In the genomic region with DNA sequence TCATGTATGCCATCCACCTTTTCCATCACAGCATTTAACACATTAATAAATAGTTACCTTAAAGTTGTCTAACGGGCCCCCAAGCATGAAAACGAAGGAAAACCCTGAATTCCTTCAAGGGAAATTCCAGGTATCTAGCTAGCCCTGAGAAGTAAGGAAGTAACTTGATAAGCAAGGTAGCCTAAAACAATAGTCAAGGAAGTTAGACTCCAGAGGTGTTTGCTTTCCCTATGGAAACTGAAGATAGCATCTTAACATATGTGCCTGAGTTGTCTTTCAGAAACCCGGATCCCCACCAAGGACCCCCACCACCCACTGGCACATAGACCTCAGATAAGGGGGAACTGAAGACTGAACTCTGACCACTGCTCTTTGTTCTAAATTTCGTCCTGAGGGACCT, we compare ENCODE assay signal across 34 cellular contexts.
"Had no signal": no experiment of that assay in that cellular context is flagged by ENCODE, and none has a peak within 500 bp of the region (broad histone marks: within the 10 kb centered on the region; RNA-seq: fewer than 3 reads in every experiment).

No MANE protein-coding gene starts in this region.

- H3K27ac ChIP-seq: adrenal gland, body of pancreas, brain microvascular endothelial cell, breast epithelium, VCaP had no signal

- H3K9me3 ChIP-seq: adrenal gland, body of pancreas, breast epithelium had no signal

- DNase-seq: activated CD4-positive, alpha-beta memory T cell treated with anti-CD3 and anti-CD28 coated beads, Interleukin-2, amount 10 ng/mL, durations not matched to agents 7 days and 5 days; activated CD4-positive, alpha-beta T cell treated with anti-CD3 and anti-CD28 coated beads for 1 hour; activated CD4-positive, alpha-beta T cell treated with anti-CD3 and anti-CD28 coated beads for 36 hours; activated CD4-positive, alpha-beta T cell treated with anti-CD3 and anti-CD28 coated beads for 48 hours; activated CD4-positive, alpha-beta T cell treated with anti-CD3 and anti-CD28 coated beads, Interleukin-2, amount 10 ng/mL, durations not matched to agents 7 days and 5 days; activated CD4-positive, alpha-beta T cell treated with anti-CD3 and anti-CD28 coated beads, Interleukin-2, amount 50 U/mL, for 48 hours; activated CD4-positive, CD25-positive, alpha-beta regulatory T cell; activated CD8-positive, alpha-beta memory T cell treated with anti-CD3 and anti-CD28 coated beads for 24 hours; activated CD8-positive, alpha-beta memory T cell treated with anti-CD3 and anti-CD28 coated beads, Interleukin-2, amount 10 ng/mL, durations not matched to agents 7 days and 5 days; activated CD8-positive, alpha-beta memory T cell treated with anti-CD3 and anti-CD28 coated beads, Interleukin-2, amount 50 U/mL, for 48 hours; activated CD8-positive, alpha-beta T cell treated with anti-CD3 and anti-CD28 coated beads, Interleukin-2, amount 10 ng/mL, durations not matched to agents 7 days and 5 days; activated effector memory CD4-positive, alpha-beta T cell treated with Interleukin-2 at 50 U/mL for 16 hours; activated gamma-delta T cell; activated naive CD4-positive, alpha-beta T cell treated with anti-CD3 and anti-CD28 coated beads, Interleukin-2, amount 10 ng/mL, durations not matched to agents 7 days and 5 days; activated naive CD4-positive, alpha-beta T cell treated with Interleukin-2 at 50 U/mL for 16 hours; activated naive CD8-positive, alpha-beta T cell treated with anti-CD3 and anti-CD28 coated beads for 36 hours; activated T-cell treated with anti-CD3 and anti-CD28 coated beads, Interleukin-2, amount 50 U/mL, for 24 hours; activated T-cell treated with anti-CD3 and anti-CD28 coated beads, Interleukin-2, amount 50 U/mL, for 48 hours; adrenal gland; amniotic stem cell; aorta; body of pancreas; brain microvascular endothelial cell; central memory CD4-positive, alpha-beta T cell; T-helper 1 cell; T-helper 2 cell; T-helper 9 cell had no signal

- H3K36me3 ChIP-seq: adrenal gland, brain microvascular endothelial cell, breast epithelium had no signal

- H3K36me3 Mint-ChIP-seq: activated CD8-positive, alpha-beta memory T cell treated with anti-CD3 and anti-CD28 coated beads, Interleukin-2, amount 10 ng/mL, durations not matched to agents 7 days and 5 days; activated naive CD4-positive, alpha-beta T cell treated with anti-CD3 and anti-CD28 coated beads, Interleukin-2, amount 10 ng/mL, durations not matched to agents 7 days and 5 days; activated naive CD4-positive, alpha-beta T cell treated with anti-CD3 and anti-CD28 coated beads, Interleukin-2, amount 50 U/mL, for 72 hours; activated naive CD8-positive, alpha-beta T cell treated with anti-CD3 and anti-CD28 coated beads for 36 hours had no signal

- H3K4me3 Mint-ChIP-seq: activated CD4-positive, alpha-beta memory T cell treated with anti-CD3 and anti-CD28 coated beads, Interleukin-2, amount 10 ng/mL, durations not matched to agents 7 days and 5 days; activated CD4-positive, alpha-beta T cell treated with anti-CD3 and anti-CD28 coated beads for 36 hours; activated CD4-positive, alpha-beta T cell treated with anti-CD3 and anti-CD28 coated beads, Interleukin-2, amount 10 ng/mL, durations not matched to agents 7 days and 5 days; activated CD8-positive, alpha-beta memory T cell treated with anti-CD3 and anti-CD28 coated beads, Interleukin-2, amount 10 ng/mL, durations not matched to agents 7 days and 5 days; activated CD8-positive, alpha-beta T cell treated with anti-CD3 and anti-CD28 coated beads, Interleukin-2, amount 10 ng/mL, durations not matched to agents 7 days and 5 days; activated naive CD4-positive, alpha-beta T cell treated with anti-CD3 and anti-CD28 coated beads, Interleukin-2, amount 10 ng/mL, durations not matched to agents 7 days and 5 days; activated naive CD8-positive, alpha-beta T cell treated with anti-CD3 and anti-CD28 coated beads for 36 hours; activated T-cell treated with anti-CD3 and anti-CD28 coated beads, Interleukin-2, amount 50 U/mL, for 24 hours; T-helper 1 cell treated with Interleukin-12 subunit alpha and Interleukin-12 subunit beta and Interleukin-4 antibody, amounts not matched to agents 30 μg/mL and 1 μg/mL, for 36 hours; T-helper 2 cell treated with Interferon-gamma antibody and Interleukin-4, amounts not matched to agents 5 μg/mL and 100 μg/mL, for 36 hours had no signal

- ATAC-seq: activated CD4-positive, alpha-beta T cell treated with anti-CD3 and anti-CD28 coated beads for 36 hours; activated CD4-positive, CD25-positive, alpha-beta regulatory T cell treated with anti-CD3 and anti-CD28 coated beads, Interleukin-2, amount 50 U/mL, for 24 hours; activated CD8-positive, alpha-beta memory T cell treated with anti-CD3 and anti-CD28 coated beads, Interleukin-2, amount 10 ng/mL, durations not matched to agents 7 days and 5 days; activated CD8-positive, alpha-beta T cell treated with anti-CD3 and anti-CD28 coated beads, Interleukin-2, amount 10 ng/mL, durations not matched to agents 7 days and 5 days; activated naive CD4-positive, alpha-beta T cell treated with anti-CD3 and anti-CD28 coated beads, Interleukin-2, amount 50 U/mL, for 72 hours; body of pancreas had no signal

- H3K9me3 Mint-ChIP-seq: activated CD4-positive, alpha-beta memory T cell treated with anti-CD3 and anti-CD28 coated beads, Interleukin-2, amount 10 ng/mL, durations not matched to agents 7 days and 5 days; activated T-helper 2 cell treated with anti-CD3 and anti-CD28 coated beads, Interferon-gamma antibody, Interleukin-2, Interleukin-4, amounts not matched to agents 10 μg/mL and 5 μg/mL and 100 μg/mL, durations not matched to agents 14 hours and 24 hours and 36 hours; T-helper 1 cell treated with Interleukin-12 subunit alpha and Interleukin-12 subunit beta and Interleukin-4 antibody, amounts not matched to agents 30 μg/mL and 1 μg/mL, for 36 hours; T-helper 2 cell treated with Interferon-gamma antibody and Interleukin-4, amounts not matched to agents 5 μg/mL and 100 μg/mL, for 36 hours had no signal

- H3K27me3 Mint-ChIP-seq: activated CD4-positive, alpha-beta memory T cell treated with anti-CD3 and anti-CD28 coated beads, Interleukin-2, amount 10 ng/mL, durations not matched to agents 7 days and 5 days; activated CD4-positive, alpha-beta T cell treated with anti-CD3 and anti-CD28 coated beads, Interleukin-2, amount 10 ng/mL, durations not matched to agents 7 days and 5 days; activated CD8-positive, alpha-beta memory T cell treated with anti-CD3 and anti-CD28 coated beads, Interleukin-2, amount 10 ng/mL, durations not matched to agents 7 days and 5 days; activated naive CD4-positive, alpha-beta T cell treated with anti-CD3 and anti-CD28 coated beads, Interleukin-2, amount 10 ng/mL, durations not matched to agents 7 days and 5 days had no signal

- H3K27ac Mint-ChIP-seq: activated CD4-positive, alpha-beta memory T cell treated with anti-CD3 and anti-CD28 coated beads, Interleukin-2, amount 10 ng/mL, durations not matched to agents 7 days and 5 days; activated CD4-positive, alpha-beta T cell treated with anti-CD3 and anti-CD28 coated beads for 36 hours; activated CD4-positive, alpha-beta T cell treated with anti-CD3 and anti-CD28 coated beads, Interleukin-2, amount 10 ng/mL, durations not matched to agents 7 days and 5 days; activated CD8-positive, alpha-beta memory T cell treated with anti-CD3 and anti-CD28 coated beads, Interleukin-2, amount 10 ng/mL, durations not matched to agents 7 days and 5 days; activated CD8-positive, alpha-beta T cell treated with anti-CD3 and anti-CD28 coated beads, Interleukin-2, amount 10 ng/mL, durations not matched to agents 7 days and 5 days; activated naive CD4-positive, alpha-beta T cell treated with anti-CD3 and anti-CD28 coated beads, Interleukin-2, amount 10 ng/mL, durations not matched to agents 7 days and 5 days; activated naive CD4-positive, alpha-beta T cell treated with anti-CD3 and anti-CD28 coated beads, Interleukin-2, amount 50 U/mL, for 72 hours; activated naive CD8-positive, alpha-beta T cell treated with anti-CD3 and anti-CD28 coated beads for 36 hours; activated T-cell treated with anti-CD3 and anti-CD28 coated beads, Interleukin-2, amount 50 U/mL, for 24 hours; activated T-helper 2 cell treated with anti-CD3 and anti-CD28 coated beads, Interferon-gamma antibody, Interleukin-2, Interleukin-4, amounts not matched to agents 10 μg/mL and 5 μg/mL and 100 μg/mL, durations not matched to agents 14 hours and 24 hours and 36 hours; T-helper 1 cell treated with Interleukin-12 subunit alpha and Interleukin-12 subunit beta and Interleukin-4 antibody, amounts not matched to agents 30 μg/mL and 1 μg/mL, for 36 hours; T-helper 2 cell treated with Interferon-gamma antibody and Interleukin-4, amounts not matched to agents 5 μg/mL and 100 μg/mL, for 36 hours had no signal

- H3K4me1 Mint-ChIP-seq: activated CD4-positive, alpha-beta memory T cell treated with anti-CD3 and anti-CD28 coated beads, Interleukin-2, amount 10 ng/mL, durations not matched to agents 7 days and 5 days; activated CD4-positive, alpha-beta T cell treated with anti-CD3 and anti-CD28 coated beads for 36 hours; activated CD4-positive, alpha-beta T cell treated with anti-CD3 and anti-CD28 coated beads, Interleukin-2, amount 10 ng/mL, durations not matched to agents 7 days and 5 days; activated CD8-positive, alpha-beta memory T cell treated with anti-CD3 and anti-CD28 coated beads, Interleukin-2, amount 10 ng/mL, durations not matched to agents 7 days and 5 days; activated naive CD4-positive, alpha-beta T cell treated with anti-CD3 and anti-CD28 coated beads, Interleukin-2, amount 10 ng/mL, durations not matched to agents 7 days and 5 days; activated naive CD8-positive, alpha-beta T cell treated with anti-CD3 and anti-CD28 coated beads for 36 hours had no signal

- H3K4me3 ChIP-seq: adrenal gland, body of pancreas, breast epithelium had no signal

- H3K27me3 ChIP-seq: adrenal gland, body of pancreas, brain microvascular endothelial cell, breast epithelium had no signal

- H3K4me1 ChIP-seq: adrenal gland, body of pancreas, breast epithelium had no signal
